In the genomic region with DNA sequence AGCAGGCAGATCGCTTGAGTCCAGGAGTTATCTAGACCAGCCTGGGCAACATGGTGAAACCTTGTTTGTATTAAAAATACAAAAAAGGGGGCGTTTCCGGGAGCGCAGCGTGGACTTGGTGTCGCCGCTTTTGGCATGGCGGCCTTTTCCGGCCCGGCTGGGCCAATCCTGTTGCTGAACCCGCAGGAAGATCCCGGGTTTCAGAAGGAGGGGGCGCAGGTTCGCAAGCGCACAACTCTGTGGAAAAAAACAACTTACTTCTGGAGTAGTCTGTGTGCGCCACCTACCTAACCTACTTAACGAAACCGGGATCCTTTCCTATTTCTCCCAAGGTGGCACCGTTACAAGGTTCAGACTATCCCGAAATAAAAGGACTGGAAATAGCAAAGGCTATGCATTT, we compare ENCODE assay signal across 26 cellular contexts.
A peak's percentile ranks its signal among the peaks of the same experiment; 100 is the strongest.
DNase-seq lines count a peak whose midpoint lies in the region; ATAC-seq, FAIRE-seq and TF ChIP-seq lines count a peak whose summit lies in the region.
"Had no signal": no experiment of that assay in that cellular context is flagged by ENCODE, and none has a peak within 500 bp of the region (broad histone marks: within the 10 kb centered on the region; RNA-seq: fewer than 3 reads in every experiment).

No MANE protein-coding gene starts in this region.

- H4K5ac ChIP-seq in H9 (ENCODE audit: insufficient read length, low read depth, low read length) (no peak overlapping the region), H1 (ENCODE audit: insufficient read length, low read depth, low read length) (no peak overlapping the region)

- H3K79me2 ChIP-seq in H9 (ENCODE audit: insufficient read depth, low read length) = no peaks in the 10 kb centered on the region
- no peaks in the 10 kb centered on the region for H3K79me2 ChIP-seq in H1 (ENCODE audit: control insufficient read depth in 1 of 2, insufficient read depth in 2 of 2, low read length in 2 of 2)

- no peak overlapping the region; a peak in 1 of 7 replicates for H3K27ac Mint-ChIP-seq in H9
- H3K27ac Mint-ChIP-seq: CD4-positive, CD25-positive, alpha-beta regulatory T cell; IgD-negative memory B cell had no signal

- TF ChIP-seq CTCF in H9 (conservative IDR thresholded peaks at IDR 0.05) = no peak
- TF ChIP-seq CTCF in H1 (IDR thresholded peaks at IDR 0.05; ENCODE audit: control extremely low read depth in 1 of 3, insufficient read depth in 1 of 3, low read depth in 1 of 3, low read length in 3 of 3) = no peak; a peak in 1 of 4 replicates
- TF ChIP-seq CTCF in esophagus squamous epithelium (IDR thresholded peaks at IDR 0.05) = no peak
- TF ChIP-seq CTCF in right atrium auricular region (IDR thresholded peaks at IDR 0.05) = no peak

- H3K18ac ChIP-seq in H9 (ENCODE audit: insufficient read length, low read depth, low read length) = no peak overlapping the region
- H3K18ac ChIP-seq in H1 (ENCODE audit: extremely low read depth, low read length) = no peak overlapping the region
- H3K18ac ChIP-seq in neuronal stem cell (ENCODE audit: low read length) = no peak overlapping the region

- H3T11ph ChIP-seq in H9 (ENCODE audit: low read length) = no peak overlapping the region

- no peak overlapping the region for H2BK12ac ChIP-seq in H9 (ENCODE audit: insufficient read length, low read depth, low read length)
- H2BK12ac ChIP-seq in H1 (ENCODE audit: low read depth, low read length) = no peak overlapping the region
- H2BK12ac ChIP-seq in neuronal stem cell (ENCODE audit: low read length) = no peak overlapping the region

- H3K56ac ChIP-seq in H9 (ENCODE audit: insufficient read length, low read depth, low read length) = no peak overlapping the region
- no peak overlapping the region for H3K56ac ChIP-seq in H1 (replicated peaks; ENCODE audit: insufficient read length, low read depth, low read length)

- peaks cover 21 to 25% of the 10 kb centered on the region in 2 experiments for H3K4me1 Mint-ChIP-seq in H9

- H4K20me1 ChIP-seq in H9 (ENCODE audit: control insufficient read depth, insufficient read depth, insufficient read length) (no peaks in the 10 kb centered on the region), H1 (replicated peaks in 1 of 2; ENCODE audit: control insufficient read depth in 1 of 2, insufficient read depth in 2 of 2, low read length in 2 of 2) (no peaks in the 10 kb centered on the region)

- H3K36me3 ChIP-seq in H1 (ENCODE audit: control insufficient read depth in 2 of 4, insufficient read depth in 4 of 4, low read length in 3 of 4) = no peaks in the 10 kb centered on the region
- no peaks in the 10 kb centered on the region for H3K36me3 ChIP-seq in neuronal stem cell (replicated peaks in 1 of 2; ENCODE audit: control insufficient read depth in 2 of 2, insufficient read depth in 2 of 2, low read length in 2 of 2)
- H3K36me3 ChIP-seq in esophagus squamous epithelium = no peaks in the 10 kb centered on the region
- H3K36me3 ChIP-seq in right atrium auricular region = no peaks in the 10 kb centered on the region
- H3K36me3 ChIP-seq: BE2C, HAP-1 had no signal

- H2BK15ac ChIP-seq in H9 (ENCODE audit: low read depth, low read length) (no peak overlapping the region), H1 (ENCODE audit: low read length) (no peak overlapping the region), neuronal stem cell (ENCODE audit: low read length) (no peak overlapping the region)

- POLR2A ChIA-PET in H1 (lab: Charles Lee; ENCODE audit: partially characterized antibody) = no interaction called here

- WGBS in H9 (ENCODE audit: extremely low coverage, insufficient read length, low lambda C conversion rate) = no CpG with 5 or more reads among the region's 20 CpGs
- WGBS in H1 (ENCODE audit: extremely low coverage in 1 of 2, insufficient coverage in 1 of 2, insufficient read length in 1 of 2, insufficient replicate concordance in 2 of 2, low coverage in 1 of 2, low lambda C conversion rate in 2 of 2, missing lambda C conversion rate in 1 of 2), 2 experiments = 89% methylated on average over 18 of the region's 20 CpGs; no CpG with 5 or more reads in 1 of the 2 experiments
- no CpG with 5 or more reads among the region's 20 CpGs for WGBS in neuronal stem cell (ENCODE audit: extremely low coverage in 2 of 2, insufficient read length in 2 of 2, insufficient replicate concordance in 1 of 2), 2 donors
- 93 to 95% methylated on average over 18 to 19 of the region's 20 CpGs for WGBS in esophagus squamous epithelium, 2 donors

- H4K8ac ChIP-seq in H9 (replicated peaks; ENCODE audit: insufficient read length, low read depth, low read length) (no peak overlapping the region), H1 (ENCODE audit: extremely low read depth, insufficient read depth, low read length) (peak overlapping the region; percentile 1; the same call in 1 of the 2 replicates), neuronal stem cell (ENCODE audit: low read depth, low read length) (no peak overlapping the region)

- H2BK20ac ChIP-seq in H9 (ENCODE audit: low read depth, low read length, poor library complexity, severe bottlenecking) (no peak overlapping the region), H1 (ENCODE audit: low read length) (no peak overlapping the region)

- no peak overlapping the region for H3K4me3 Mint-ChIP-seq in H9
- H3K4me3 Mint-ChIP-seq: CD4-positive, CD25-positive, alpha-beta regulatory T cell; CD8-positive, alpha-beta memory T cell; IgD-negative memory B cell had no signal

- DNase-seq in H9 (peak; percentile 62), H1 (ENCODE audit: low read depth in 1 of 2, low spot score in 2 of 2) (no peak), neuronal stem cell (ENCODE audit: low spot score) (no peak), esophagus squamous epithelium (lab: John Stamatoyannopoulos, UW) (no peak), right atrium auricular region (ENCODE audit: low spot score) (no peak)
- DNase-seq: ACHN; BE2C; C1 segment of cervical spinal cord; CD4-positive, CD25-positive, alpha-beta regulatory T cell; CD8-positive, alpha-beta memory T cell; COR-L47; DMS 273 treated with DMSO at 0.1 percent for 48 hours; DMS53; DND-41; GM23248; KG1 had no signal

- H4K91ac ChIP-seq in H9 (ENCODE audit: insufficient read length, low read depth, low read length) (no peak overlapping the region), H1 (replicated peaks; ENCODE audit: insufficient read length, low read length) (no peak overlapping the region), neuronal stem cell (ENCODE audit: low read depth, low read length, poor library complexity) (no peak overlapping the region)

- CTCF ChIA-PET in H1 (lab: Charles Lee; ENCODE audit: partially characterized antibody) = interaction anchor here (0.7 to 5.1 kb wide), 3 partner anchors 13 to 577 kb away, joined by 3 to 23 read pairs (median 6); no protein-coding TSS in a partner anchor

- no peak for FAIRE-seq in H1 (lab: Jason Lieb, UNC)
- FAIRE-seq: A204.1, G401.6, GM12891, GM18507, HepG2 had no signal

- H3K14ac ChIP-seq in H9 (ENCODE audit: insufficient read depth, low read length) (no peak overlapping the region), H1 (ENCODE audit: insufficient read length) (no peak overlapping the region), neuronal stem cell (ENCODE audit: low read length) (no peak overlapping the region)

- no peak overlapping the region for H2BK5ac ChIP-seq in H9 (ENCODE audit: insufficient read length, low read length)
- H2BK5ac ChIP-seq in H1 (ENCODE audit: low read depth, low read length) = no peak overlapping the region
- no peak overlapping the region for H2BK5ac ChIP-seq in neuronal stem cell (ENCODE audit: low read length)

- H3K4ac ChIP-seq in H9 (ENCODE audit: low read depth, low read length) = no peak overlapping the region
- H3K4ac ChIP-seq in H1 (replicated peaks; ENCODE audit: insufficient read length, low read depth, low read length) = no peak overlapping the region
- no peak overlapping the region for H3K4ac ChIP-seq in neuronal stem cell (ENCODE audit: low read length)

- H3K4me2 ChIP-seq in H9 (ENCODE audit: insufficient read depth, insufficient read length, low read length) (no peak overlapping the region), H1 (ENCODE audit: insufficient read depth in 1 of 2, low read depth in 2 of 2, low read length in 2 of 2) (no peak overlapping the region), neuronal stem cell (ENCODE audit: insufficient read depth, low read length, poor library complexity, severe bottlenecking) (no peak overlapping the region)

- no peak overlapping the region for H3K9ac ChIP-seq in H9 (ENCODE audit: extremely low read depth, insufficient read length, low read length)
- H3K9ac ChIP-seq in H1 (replicated peaks in 1 of 4; ENCODE audit: extremely low read depth in 1 of 4, low read depth in 3 of 4, low read length in 3 of 4) = no peak overlapping the region
- H3K9ac ChIP-seq in neuronal stem cell (ENCODE audit: low read depth, low read length, poor library complexity) = no peak overlapping the region
- H3K9ac ChIP-seq: GM23248 had no signal

- H3K4me1 ChIP-seq in H9 (ENCODE audit: insufficient read depth, low read length) (no peaks in the 10 kb centered on the region; the same call in 1 of the 2 replicates), H1 (replicated peaks in 1 of 4; ENCODE audit: control insufficient read depth in 3 of 4, insufficient read depth in 4 of 4, low read length in 3 of 4) (peaks cover 0 to 4% (median 3%) of the 10 kb centered on the region in 4 experiments; a peak in 4 of 7 replicates), neuronal stem cell (ENCODE audit: control insufficient read depth in 2 of 2, insufficient read depth in 1 of 2, low read depth in 1 of 2, low read length in 2 of 2) (no peaks in the 10 kb centered on the region), esophagus squamous epithelium (no peaks in the 10 kb centered on the region), right atrium auricular region (no peaks in the 10 kb centered on the region)
- H3K4me1 ChIP-seq: BE2C, HAP-1 had no signal

- no peak overlapping the region for H3K27ac ChIP-seq in H9 (ENCODE audit: insufficient read length, low read depth, low read length)
- H3K27ac ChIP-seq in H1 (ENCODE audit: low read depth, low read length) = no peak overlapping the region
- no peak overlapping the region for H3K27ac ChIP-seq in neuronal stem cell (replicated peaks; ENCODE audit: low read length)
- no peak overlapping the region for H3K27ac ChIP-seq in esophagus squamous epithelium
- no peak overlapping the region for H3K27ac ChIP-seq in right atrium auricular region
- H3K27ac ChIP-seq: GM23248, HL-60 had no signal

- no peak overlapping the region for H2BK120ac ChIP-seq in H9 (ENCODE audit: low read depth, low read length, poor library complexity, severe bottlenecking)
- no peak overlapping the region for H2BK120ac ChIP-seq in H1 (replicated peaks; ENCODE audit: low read depth, low read length)
- no peak overlapping the region for H2BK120ac ChIP-seq in neuronal stem cell (ENCODE audit: low read depth, low read length)

- H2AFZ ChIP-seq in H9 (ENCODE audit: low read length) = no peak overlapping the region
- peak overlapping the region; percentile 62; the same call in 1 of the 2 replicates for H2AFZ ChIP-seq in H1 (ENCODE audit: low read length)
- no peak overlapping the region for H2AFZ ChIP-seq in neuronal stem cell (ENCODE audit: low read length)
- H2AFZ ChIP-seq: GM23248 had no signal

- H3K36me3 Mint-ChIP-seq in H9 (ENCODE audit: insufficient read depth in 1 of 3, low read depth in 3 of 3) = peaks cover 0 to 3% (median 2%) of the 10 kb centered on the region in 3 experiments; a peak in 2 of 7 replicates
- H3K36me3 Mint-ChIP-seq: CD4-positive, CD25-positive, alpha-beta regulatory T cell; CD8-positive, alpha-beta memory T cell; IgD-negative memory B cell had no signal

- no peak for TF ChIP-seq EP300 in H1 (IDR thresholded peaks at IDR 0.05; ENCODE audit: borderline replicate concordance in 1 of 2, low read depth in 2 of 2, low read length in 2 of 2)

- no peaks in the 10 kb centered on the region for H3K9me3 ChIP-seq in H9 (ENCODE audit: control insufficient read depth, low read depth, low read length)
- H3K9me3 ChIP-seq in H1 (ENCODE audit: insufficient read depth in 2 of 2, low read depth in 1 of 2, low read length in 1 of 2) = no peaks in the 10 kb centered on the region
- no peaks in the 10 kb centered on the region for H3K9me3 ChIP-seq in neuronal stem cell (replicated peaks in 1 of 2; ENCODE audit: control insufficient read depth in 2 of 2, insufficient read depth in 1 of 2, low read depth in 1 of 2, low read length in 2 of 2)
- no peaks in the 10 kb centered on the region for H3K9me3 ChIP-seq in esophagus squamous epithelium
- no peaks in the 10 kb centered on the region for H3K9me3 ChIP-seq in right atrium auricular region
- H3K9me3 ChIP-seq: BE2C, HAP-1 had no signal

- H3K79me1 ChIP-seq in H9 (ENCODE audit: insufficient read depth, low read depth, low read length, poor library complexity, severe bottlenecking) (no peaks in the 10 kb centered on the region), H1 (ENCODE audit: low read depth, low read length) (no peaks in the 10 kb centered on the region), neuronal stem cell (ENCODE audit: low read depth, low read length) (no peaks in the 10 kb centered on the region)

- intact Hi-C loops in esophagus squamous epithelium (cut with DNase I) = no loop called here

- ATAC-seq in HG03159 (IDR thresholded peaks at IDR 0.05; ENCODE audit: unreplicated experiment) (no peak), GM18498 (IDR thresholded peaks at IDR 0.05; ENCODE audit: unreplicated experiment) (no peak)
- ATAC-seq: HepG2 had no signal

- peak; percentile 3 to 30; a peak in 3 of 4 replicates for TF ChIP-seq RAD21 in H1 (IDR thresholded peaks at IDR 0.05 in 1 of 2, conservative IDR thresholded peaks at IDR 0.05 in 1 of 2; ENCODE audit: low read depth in 2 of 2, low read length in 2 of 2)

- H3K9me3 Mint-ChIP-seq in H9 = no peaks in the 10 kb centered on the region; a peak in 1 of 5 replicates
- H3K9me3 Mint-ChIP-seq: CD4-positive, CD25-positive, alpha-beta regulatory T cell; CD8-positive, alpha-beta memory T cell; IgD-negative memory B cell had no signal

- H3K23ac ChIP-seq in H9 (ENCODE audit: insufficient read length, low read depth, low read length) = no peak overlapping the region
- H3K23ac ChIP-seq in H1 (ENCODE audit: insufficient read length) = no peak overlapping the region
- no peak overlapping the region for H3K23ac ChIP-seq in neuronal stem cell (ENCODE audit: low read depth, low read length, poor library complexity)

- no peak overlapping the region for H2AK5ac ChIP-seq in H9 (ENCODE audit: insufficient read length, low read length)
- no peak overlapping the region; the same call in 1 of the 2 replicates for H2AK5ac ChIP-seq in H1 (ENCODE audit: low read depth, low read length)
- H2AK5ac ChIP-seq in neuronal stem cell (ENCODE audit: low read depth, low read length) = peak overlapping the region; percentile 37

- H3K27me3 Mint-ChIP-seq in H9 (ENCODE audit: low read depth) = no peaks in the 10 kb centered on the region

- H3K27me3 ChIP-seq in H9 (ENCODE audit: insufficient read depth, low read length) (no peaks in the 10 kb centered on the region), H1 (replicated peaks in 1 of 4; ENCODE audit: control insufficient read depth in 3 of 4, extremely low read depth in 1 of 4, insufficient read depth in 3 of 4, low read length in 3 of 4) (no peaks in the 10 kb centered on the region; a peak in 1 of 7 replicates), neuronal stem cell (ENCODE audit: control insufficient read depth in 3 of 3, insufficient read depth in 3 of 3, low read depth in 1 of 3, low read length in 3 of 3) (no peaks in the 10 kb centered on the region), esophagus squamous epithelium (no peaks in the 10 kb centered on the region), right atrium auricular region (no peaks in the 10 kb centered on the region)

- H3K4me3 ChIP-seq in H1 (ENCODE audit: extremely low read depth in 1 of 4, insufficient read depth in 2 of 4, low read depth in 3 of 4, low read length in 4 of 4) (no peak overlapping the region), neuronal stem cell (ENCODE audit: low read length in 2 of 2) (no peak overlapping the region), esophagus squamous epithelium (no peak overlapping the region), right atrium auricular region (no peak overlapping the region)
- H3K4me3 ChIP-seq: GM23248, HAP-1 had no signal

- no peaks in the 10 kb centered on the region for H3K23me2 ChIP-seq in H9 (ENCODE audit: insufficient read length, low read depth, low read length, poor library complexity, severe bottlenecking)
- no peaks in the 10 kb centered on the region for H3K23me2 ChIP-seq in H1 (ENCODE audit: low read depth, low read length)

- no peak for TF ChIP-seq POLR2A in H1 (IDR thresholded peaks at IDR 0.05; ENCODE audit: control extremely low read depth in 1 of 2, low read depth in 2 of 2, low read length in 2 of 2)
- TF ChIP-seq POLR2A in esophagus squamous epithelium (IDR thresholded peaks at IDR 0.05) = no peak
